8 cellular contexts compared by ENCODE assay signal in genomic region chr6:127515794-127516675, GRCh38. TPM values are rescaled to one million over a fixed set of nuclear protein-coding genes. Genes with fewer than 3 reads are reported as not detected.
DNase-seq lines count a peak whose midpoint lies in the region; ATAC-seq and TF ChIP-seq lines count a peak whose summit lies in the region.

No MANE protein-coding gene starts in this region.

- no peaks in the 10 kb centered on the region for H3F3A ChIP-seq in GM23248 (ENCODE audit: insufficient read depth)

- H3K27ac Mint-ChIP-seq in activated naive CD8-positive, alpha-beta T cell treated with anti-CD3 and anti-CD28 coated beads, Interleukin-2, amount 10 ng/mL, durations not matched to agents 7 days and 5 days, result peak overlapping the region; percentile 73
- no peak overlapping the region for H3K27ac Mint-ChIP-seq in progenitor cell of endocrine pancreas

- H3K27me3 Mint-ChIP-seq in activated naive CD8-positive, alpha-beta T cell treated with anti-CD3 and anti-CD28 coated beads, Interleukin-2, amount 10 ng/mL, durations not matched to agents 7 days and 5 days, result peaks cover 20% of the 10 kb centered on the region
- H3K27me3 Mint-ChIP-seq in progenitor cell of endocrine pancreas, result peaks cover 71% of the 10 kb centered on the region

- TF ChIP-seq CTCF in heart right ventricle (IDR thresholded peaks at IDR 0.05) (peak in 1 of 9 donors; percentile 8), progenitor cell of endocrine pancreas (IDR thresholded peaks at IDR 0.05; ENCODE audit: unreplicated experiment) (no peak), uterus (IDR thresholded peaks at IDR 0.05) (no peak)

- no peaks in the 10 kb centered on the region for H4K20me1 ChIP-seq in GM23248 (ENCODE audit: insufficient read depth)

- no peaks in the 10 kb centered on the region for H3K79me2 ChIP-seq in GM23248 (ENCODE audit: insufficient read depth)

- H3K9me2 ChIP-seq in GM23248 (ENCODE audit: insufficient read depth), result no peaks in the 10 kb centered on the region

- H3K9ac ChIP-seq in GM23248, result peak overlapping the region; percentile 50
- no peak overlapping the region for H3K9ac ChIP-seq in SK-N-MC (ENCODE audit: insufficient read length)

- H3K4me1 Mint-ChIP-seq in activated naive CD8-positive, alpha-beta T cell treated with anti-CD3 and anti-CD28 coated beads, Interleukin-2, amount 10 ng/mL, durations not matched to agents 7 days and 5 days, result peaks cover 29% of the 10 kb centered on the region
- H3K4me1 Mint-ChIP-seq in progenitor cell of endocrine pancreas (ENCODE audit: low read depth), result peaks cover 12% of the 10 kb centered on the region

- H3K4me1 ChIP-seq in GM23248 (ENCODE audit: insufficient read depth), result peaks cover 6% of the 10 kb centered on the region; the same call in 1 of the 2 replicates
- peaks cover 0 to 48% (median 23%) of the 10 kb centered on the region in 9 donors for H3K4me1 ChIP-seq in heart right ventricle
- H3K4me1 ChIP-seq in uterus, result no peaks in the 10 kb centered on the region

- H3K9me3 ChIP-seq in GM23248 (ENCODE audit: low read depth) (no peaks in the 10 kb centered on the region), KOPT-K1 (ENCODE audit: insufficient read depth, low read length, poor library complexity, severe bottlenecking) (no peaks in the 10 kb centered on the region), SK-N-MC (ENCODE audit: low read depth, low read length) (no peaks in the 10 kb centered on the region), heart right ventricle (no peaks in the 10 kb centered on the region), uterus (no peaks in the 10 kb centered on the region)

- peak overlapping the region; percentile 90 for H2AFZ ChIP-seq in GM23248

- peak overlapping the region; percentile 84 for H3K4me2 ChIP-seq in GM23248 (ENCODE audit: unreplicated experiment)

- H3K27ac ChIP-seq in GM23248 (no peak overlapping the region), KOPT-K1 (ENCODE audit: low read depth, low read length, poor library complexity, severe bottlenecking) (peak overlapping the region; percentile 64), SK-N-MC (no peak overlapping the region), heart right ventricle (peak overlapping the region in 2 of 10 donors; percentile 37 to 61), uterus (peak overlapping the region; percentile 12 to 33)

- no peak for TF ChIP-seq POLR2A in uterus (IDR thresholded peaks at IDR 0.05)

- H3K4me3 Mint-ChIP-seq in activated naive CD8-positive, alpha-beta T cell treated with anti-CD3 and anti-CD28 coated beads, Interleukin-2, amount 10 ng/mL, durations not matched to agents 7 days and 5 days, result peak overlapping the region; percentile 95
- peak overlapping the region; percentile 71 for H3K4me3 Mint-ChIP-seq in progenitor cell of endocrine pancreas (ENCODE audit: low read depth)

- ATAC-seq in activated naive CD8-positive, alpha-beta T cell treated with anti-CD3 and anti-CD28 coated beads, Interleukin-2, amount 10 ng/mL, durations not matched to agents 7 days and 5 days (ENCODE audit: low read depth), result peak; percentile 74
- peak; percentile 83 to 93 (median 88) for ATAC-seq in heart right ventricle

- H3K36me3 ChIP-seq in GM23248 (ENCODE audit: low read depth) (no peaks in the 10 kb centered on the region), KOPT-K1 (ENCODE audit: insufficient read depth, low read length) (peaks cover 26% of the 10 kb centered on the region), SK-N-MC (ENCODE audit: insufficient read depth, low read length) (peaks cover under 1% of the 10 kb centered on the region; the same call in 1 of the 2 replicates), heart right ventricle (no peaks in the 10 kb centered on the region), uterus (no peaks in the 10 kb centered on the region)

- no peaks in the 10 kb centered on the region for H3K9me3 Mint-ChIP-seq in activated naive CD8-positive, alpha-beta T cell treated with anti-CD3 and anti-CD28 coated beads, Interleukin-2, amount 10 ng/mL, durations not matched to agents 7 days and 5 days
- H3K9me3 Mint-ChIP-seq in progenitor cell of endocrine pancreas (ENCODE audit: low read depth), result no peaks in the 10 kb centered on the region

- H3K27me3 ChIP-seq in GM23248 (replicated peaks; ENCODE audit: insufficient read depth) (no peaks in the 10 kb centered on the region), heart right ventricle (peaks cover 0 to 93% (median 80%) of the 10 kb centered on the region in 7 donors), uterus (peaks cover 0 to 7% of the 10 kb centered on the region in 2 donors)

- in situ Hi-C loops in GM23248 (cut with MboI), result no loop called here

- intact Hi-C loops in heart right ventricle (cut with DNase I) (no loop called here), uterus (cut with DNase I; ENCODE audit: low total_unique reads) (no loop called here)

- 1 to 2% methylated on average over 54 to 67 of the region's 76 CpGs for WGBS in GM23248 (ENCODE audit: low coverage in 1 of 2, low lambda C conversion rate in 2 of 2, missing lambda C conversion rate in 2 of 2), 2 experiments
- 1% methylated on average over 53 to 76 of the region's 76 CpGs for WGBS in heart right ventricle, 2 donors

- peaks cover 5% of the 10 kb centered on the region for H3K36me3 Mint-ChIP-seq in activated naive CD8-positive, alpha-beta T cell treated with anti-CD3 and anti-CD28 coated beads, Interleukin-2, amount 10 ng/mL, durations not matched to agents 7 days and 5 days
- no peaks in the 10 kb centered on the region for H3K36me3 Mint-ChIP-seq in progenitor cell of endocrine pancreas (ENCODE audit: insufficient read depth)

- POLR2A ChIA-PET in activated naive CD8-positive, alpha-beta T cell treated with anti-CD3 and anti-CD28 coated beads, Interleukin-2, amount 10 ng/mL, durations not matched to agents 7 days and 5 days (lab: Charles Lee), result interaction anchor here (0.9 to 2.5 kb wide), 7 partner anchors 22 to 249 kb away, joined by 3 to 19 read pairs (median 3); partner anchors contain the start of gene RNF146

- DNase-seq in EH (ENCODE audit: low read depth) (peak; percentile 77), GM23248 (peak; percentile 82), SK-N-MC (ENCODE audit: low read depth, low spot score) (peak; percentile 63), heart right ventricle (peak; percentile 46 to 69), progenitor cell of endocrine pancreas (ENCODE audit: low spot score, unreplicated experiment) (peak; percentile 67), uterus (peak; percentile 40 to 69)
- peak; percentile 86 for DNase-seq in activated naive CD8-positive, alpha-beta T cell treated with anti-CD3 and anti-CD28 coated beads, Interleukin-2, amount 10 ng/mL, durations not matched to agents 7 days and 5 days

- H3K4me3 ChIP-seq in GM23248, result peak overlapping the region; percentile 80
- peak overlapping the region; percentile 92 for H3K4me3 ChIP-seq in SK-N-MC
- peak overlapping the region; percentile 49 to 78 (median 64) for H3K4me3 ChIP-seq in heart right ventricle
- peak overlapping the region; percentile 42 to 53 for H3K4me3 ChIP-seq in uterus

RNA-seq across cellular contexts. Expression of gene KIAA0408, which starts 56.8 kb away (rescaled TPM):
- total RNA-seq in GM23248 (2014; rRNA removed; shearing (Covaris generic)), result 1.4 and 3.2 TPM in 2 replicates
- polyA plus RNA-seq in GM23248 (2016; fragmentation: Nextera tagmentation; extraction: Ambion mirVana) (0.39 and 1.1 TPM in 2 replicates), heart right ventricle (1 to 10 TPM in 1 of 2 donors, under 1 TPM in 1; 0.38 to 1.5 TPM)
- total RNA-seq in activated naive CD8-positive, alpha-beta T cell treated with anti-CD3 and anti-CD28 coated beads, Interleukin-2, amount 10 ng/mL, durations not matched to agents 7 days and 5 days, result 1 to 10 TPM; 3.1 to 3.5 TPM
- total RNA-seq in heart right ventricle (1 to 10 TPM in 7 of 10 donors, under 1 TPM in 3; 0.27 to 3.2 (median 1.3) TPM), progenitor cell of endocrine pancreas (0.91 and 1.4 TPM in 2 replicates), uterus (10 to 100 TPM in 1 of 4 donors, 1 to 10 TPM in 3; 2.3 to 31.2 (median 5.7) TPM)

Comparison
In these comparisons a context has a peak if more than half of its experiments do, and no peak if none do; other contexts are left out.
1. H3K27ac ChIP-seq: peak in KOPT-K1 (single experiment) and uterus (2 of 2); none in GM23248 (single experiment) and SK-N-MC (single experiment).
2. Peak in every context shown above with its lines, with median percentiles within 50 percentile points of each other: DNase-seq and H3K4me3 ChIP-seq.